1 cellular context compared by ENCODE assay signal in genomic region chr2:231679906-231680283, GRCh38.
TF ChIP-seq lines count a peak whose summit lies in the region.

No MANE protein-coding gene starts in this region.

TF ChIP-seq in WTC11, 78 proteins besides CTCF, POLR2A, EP300 and RAD21:
- TF ChIP-seq, protein P1, sequence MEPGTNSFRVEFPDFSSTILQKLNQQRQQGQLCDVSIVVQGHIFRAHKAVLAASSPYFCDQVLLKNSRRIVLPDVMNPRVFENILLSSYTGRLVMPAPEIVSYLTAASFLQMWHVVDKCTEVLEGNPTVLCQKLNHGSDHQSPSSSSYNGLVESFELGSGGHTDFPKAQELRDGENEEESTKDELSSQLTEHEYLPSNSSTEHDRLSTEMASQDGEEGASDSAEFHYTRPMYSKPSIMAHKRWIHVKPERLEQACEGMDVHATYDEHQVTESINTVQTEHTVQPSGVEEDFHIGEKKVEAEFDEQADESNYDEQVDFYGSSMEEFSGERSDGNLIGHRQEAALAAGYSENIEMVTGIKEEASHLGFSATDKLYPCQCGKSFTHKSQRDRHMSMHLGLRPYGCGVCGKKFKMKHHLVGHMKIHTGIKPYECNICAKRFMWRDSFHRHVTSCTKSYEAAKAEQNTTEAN (CRISPR knock-in tag; IDR thresholded peaks at IDR 0.05): no peak
- TF ChIP-seq JAZF1 (CRISPR knock-in tag; IDR thresholded peaks at IDR 0.05) (no peak), NFATC4 (CRISPR knock-in tag; IDR thresholded peaks at IDR 0.05) (0 out of 2 replicates have a peak, but pooled peaks have one; percentile 40), ESRRA (CRISPR knock-in tag; IDR thresholded peaks at IDR 0.05; ENCODE audit: borderline replicate concordance) (no peak), ZNF532 (CRISPR knock-in tag; IDR thresholded peaks at IDR 0.05; ENCODE audit: borderline replicate concordance) (no peak), SMAD3 (CRISPR knock-in tag; IDR thresholded peaks at IDR 0.05; ENCODE audit: borderline replicate concordance) (no peak), ZNF512 (CRISPR knock-in tag; IDR thresholded peaks at IDR 0.05; ENCODE audit: borderline replicate concordance) (no peak), ZNF671 (CRISPR knock-in tag; IDR thresholded peaks at IDR 0.05) (no peak), FOXJ3 (CRISPR knock-in tag; IDR thresholded peaks at IDR 0.05; ENCODE audit: borderline replicate concordance) (no peak), GTF2I (CRISPR knock-in tag; conservative IDR thresholded peaks at IDR 0.05) (no peak), GRHL2 (CRISPR knock-in tag; IDR thresholded peaks at IDR 0.05; ENCODE audit: insufficient replicate concordance, severe bottlenecking) (no peak), PRRX2 (CRISPR knock-in tag; IDR thresholded peaks at IDR 0.05) (0 out of 2 replicates have a peak, but pooled peaks have one; percentile 37), MXD4 (CRISPR knock-in tag; IDR thresholded peaks at IDR 0.05; ENCODE audit: borderline replicate concordance) (no peak), ZNF423 (CRISPR knock-in tag; IDR thresholded peaks at IDR 0.05) (no peak), ZSCAN18 (CRISPR knock-in tag; IDR thresholded peaks at IDR 0.05) (no peak), ZNF232 (CRISPR knock-in tag; IDR thresholded peaks at IDR 0.05) (peak; percentile 40; the same call in 1 of the 2 replicates), SMAD4 (CRISPR knock-in tag; IDR thresholded peaks at IDR 0.05) (no peak), ELF4 (CRISPR knock-in tag; IDR thresholded peaks at IDR 0.05; ENCODE audit: low read depth) (no peak), ETV6 (CRISPR knock-in tag; IDR thresholded peaks at IDR 0.05) (no peak)
- TF ChIP-seq, protein P2, sequence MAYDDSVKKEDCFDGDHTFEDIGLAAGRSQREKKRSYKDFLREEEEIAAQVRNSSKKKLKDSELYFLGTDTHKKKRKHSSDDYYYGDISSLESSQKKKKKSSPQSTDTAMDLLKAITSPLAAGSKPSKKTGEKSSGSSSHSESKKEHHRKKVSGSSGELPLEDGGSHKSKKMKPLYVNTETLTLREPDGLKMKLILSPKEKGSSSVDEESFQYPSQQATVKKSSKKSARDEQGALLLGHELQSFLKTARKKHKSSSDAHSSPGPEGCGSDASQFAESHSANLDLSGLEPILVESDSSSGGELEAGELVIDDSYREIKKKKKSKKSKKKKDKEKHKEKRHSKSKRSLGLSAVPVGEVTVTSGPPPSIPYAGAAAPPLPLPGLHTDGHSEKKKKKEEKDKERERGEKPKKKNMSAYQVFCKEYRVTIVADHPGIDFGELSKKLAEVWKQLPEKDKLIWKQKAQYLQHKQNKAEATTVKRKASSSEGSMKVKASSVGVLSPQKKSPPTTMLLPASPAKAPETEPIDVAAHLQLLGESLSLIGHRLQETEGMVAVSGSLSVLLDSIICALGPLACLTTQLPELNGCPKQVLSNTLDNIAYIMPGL (CRISPR knock-in tag; IDR thresholded peaks at IDR 0.05): no peak; the same call in 1 of the 2 replicates
- TF ChIP-seq, protein P3, sequence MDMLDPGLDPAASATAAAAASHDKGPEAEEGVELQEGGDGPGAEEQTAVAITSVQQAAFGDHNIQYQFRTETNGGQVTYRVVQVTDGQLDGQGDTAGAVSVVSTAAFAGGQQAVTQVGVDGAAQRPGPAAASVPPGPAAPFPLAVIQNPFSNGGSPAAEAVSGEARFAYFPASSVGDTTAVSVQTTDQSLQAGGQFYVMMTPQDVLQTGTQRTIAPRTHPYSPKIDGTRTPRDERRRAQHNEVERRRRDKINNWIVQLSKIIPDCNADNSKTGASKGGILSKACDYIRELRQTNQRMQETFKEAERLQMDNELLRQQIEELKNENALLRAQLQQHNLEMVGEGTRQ (CRISPR knock-in tag; IDR thresholded peaks at IDR 0.05): peak; percentile 37; the same call in 1 of the 2 replicates
- TF ChIP-seq, protein P4, sequence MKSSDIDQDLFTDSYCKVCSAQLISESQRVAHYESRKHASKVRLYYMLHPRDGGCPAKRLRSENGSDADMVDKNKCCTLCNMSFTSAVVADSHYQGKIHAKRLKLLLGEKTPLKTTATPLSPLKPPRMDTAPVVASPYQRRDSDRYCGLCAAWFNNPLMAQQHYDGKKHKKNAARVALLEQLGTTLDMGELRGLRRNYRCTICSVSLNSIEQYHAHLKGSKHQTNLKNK (CRISPR knock-in tag; IDR thresholded peaks at IDR 0.05): no peak
- TF ChIP-seq, protein P5, sequence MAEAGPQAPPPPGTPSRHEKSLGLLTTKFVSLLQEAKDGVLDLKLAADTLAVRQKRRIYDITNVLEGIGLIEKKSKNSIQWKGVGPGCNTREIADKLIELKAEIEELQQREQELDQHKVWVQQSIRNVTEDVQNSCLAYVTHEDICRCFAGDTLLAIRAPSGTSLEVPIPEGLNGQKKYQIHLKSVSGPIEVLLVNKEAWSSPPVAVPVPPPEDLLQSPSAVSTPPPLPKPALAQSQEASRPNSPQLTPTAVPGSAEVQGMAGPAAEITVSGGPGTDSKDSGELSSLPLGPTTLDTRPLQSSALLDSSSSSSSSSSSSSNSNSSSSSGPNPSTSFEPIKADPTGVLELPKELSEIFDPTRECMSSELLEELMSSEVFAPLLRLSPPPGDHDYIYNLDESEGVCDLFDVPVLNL (CRISPR knock-in tag; IDR thresholded peaks at IDR 0.05; ENCODE audit: borderline replicate concordance, low read depth): no peak
- TF ChIP-seq, protein P6, sequence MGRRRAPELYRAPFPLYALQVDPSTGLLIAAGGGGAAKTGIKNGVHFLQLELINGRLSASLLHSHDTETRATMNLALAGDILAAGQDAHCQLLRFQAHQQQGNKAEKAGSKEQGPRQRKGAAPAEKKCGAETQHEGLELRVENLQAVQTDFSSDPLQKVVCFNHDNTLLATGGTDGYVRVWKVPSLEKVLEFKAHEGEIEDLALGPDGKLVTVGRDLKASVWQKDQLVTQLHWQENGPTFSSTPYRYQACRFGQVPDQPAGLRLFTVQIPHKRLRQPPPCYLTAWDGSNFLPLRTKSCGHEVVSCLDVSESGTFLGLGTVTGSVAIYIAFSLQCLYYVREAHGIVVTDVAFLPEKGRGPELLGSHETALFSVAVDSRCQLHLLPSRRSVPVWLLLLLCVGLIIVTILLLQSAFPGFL (CRISPR knock-in tag; IDR thresholded peaks at IDR 0.05; ENCODE audit: borderline replicate concordance): no peak
